In genomic region chr10:62096534-62096933, GRCh38 we compare ENCODE assay signal across 1 cellular context.
TF ChIP-seq lines count a peak whose summit lies in the region.

No MANE protein-coding gene starts in this region.

TF ChIP-seq in HepG2, 621 proteins besides CTCF, POLR2A, EP300 and RAD21 (continued from another document):
- TF ChIP-seq KIAA2018 (CRISPR knock-in tag; IDR thresholded peaks at IDR 0.05; ENCODE audit: borderline replicate concordance) (no peak), THAP8 (CRISPR knock-in tag; IDR thresholded peaks at IDR 0.05; ENCODE audit: borderline replicate concordance) (no peak), PCBP1 (IDR thresholded peaks at IDR 0.05; ENCODE audit: borderline replicate concordance, low read depth, low read length) (no peak), ZNF704 (CRISPR knock-in tag; IDR thresholded peaks at IDR 0.05; ENCODE audit: borderline replicate concordance) (no peak), ZNF180 (CRISPR knock-in tag; IDR thresholded peaks at IDR 0.05; ENCODE audit: borderline replicate concordance, low read depth) (no peak), MAFF (IDR thresholded peaks at IDR 0.05; ENCODE audit: low read depth, low read length) (no peak), MAFK (conservative IDR thresholded peaks at IDR 0.05 in 1 of 2, IDR thresholded peaks at IDR 0.05 in 1 of 2; ENCODE audit: low read length in 2 of 2) (peak in 1 of 2 experiments; percentile 19; a peak in 1 of 4 replicates), IKZF5 (CRISPR knock-in tag; IDR thresholded peaks at IDR 0.05) (no peak), GATAD2A (CRISPR knock-in tag; IDR thresholded peaks at IDR 0.05) (0 out of 2 replicates have a peak, but pooled peaks have one; percentile 2), FOXJ3 (CRISPR knock-in tag; IDR thresholded peaks at IDR 0.05; ENCODE audit: borderline replicate concordance) (no peak), KDM3A (CRISPR knock-in tag; IDR thresholded peaks at IDR 0.05; ENCODE audit: low read depth) (no peak)
